ENCODE assay signal across 22 cellular contexts in genomic region chr2:207784898-207785297, GRCh38.
"Had no signal": no experiment of that assay in that cellular context is flagged by ENCODE, and none has a peak within 500 bp of the region (broad histone marks: within the 10 kb centered on the region; RNA-seq: fewer than 3 reads in every experiment).

No MANE protein-coding gene starts in this region.

- H3K27ac ChIP-seq: brain microvascular endothelial cell, ovary, psoas muscle, skin epidermis, upper lobe of right lung had no signal

- H3K4me1 ChIP-seq: psoas muscle, upper lobe of right lung had no signal

- DNase-seq: activated CD4-positive, alpha-beta T cell treated with anti-CD3 and anti-CD28 coated beads, Interleukin-2, amount 10 ng/mL, durations not matched to agents 7 days and 5 days; activated CD8-positive, alpha-beta memory T cell treated with anti-CD3 and anti-CD28 coated beads, Interleukin-2, amount 50 U/mL, for 4 hours; activated naive CD4-positive, alpha-beta T cell treated with anti-CD3 and anti-CD28 coated beads, Interleukin-2, amount 10 ng/mL, durations not matched to agents 7 days and 5 days; activated naive CD8-positive, alpha-beta T cell treated with anti-CD3 and anti-CD28 coated beads, Interleukin-2, amount 50 U/mL, for 24 hours; activated T-cell treated with anti-CD3 and anti-CD28 coated beads, Interleukin-2, amount 50 U/mL, for 4 hours; anterior cingulate cortex; brain microvascular endothelial cell; cerebellar nuclear complex; effector CD8-positive, alpha-beta T cell; naive thymus-derived CD8-positive, alpha-beta T cell; ovary; psoas muscle; right cardiac atrium; stimulated activated CD4-positive, alpha-beta T cell treated with anti-CD3 and anti-CD28 coated beads, Interleukin-15, amount 100 ng/mL, for 24 hours; stimulated activated CD4-positive, alpha-beta T cell treated with anti-CD3 and anti-CD28 coated beads, Interleukin-2, amount 100 ng/mL, for 48 hours; stimulated activated naive CD8-positive, alpha-beta T cell treated with anti-CD3 and anti-CD28 coated beads, Interleukin-15, amount 100 ng/mL, for 72 hours; upper lobe of right lung had no signal

- ATAC-seq: activated CD4-positive, CD25-positive, alpha-beta regulatory T cell treated with anti-CD3 and anti-CD28 coated beads, Interleukin-2, amount 50 U/mL, for 24 hours; activated naive CD8-positive, alpha-beta T cell treated with anti-CD3 and anti-CD28 coated beads, Interleukin-2, amount 50 U/mL, for 24 hours; activated T-cell treated with anti-CD3 and anti-CD28 coated beads, Interleukin-2, amount 50 U/mL, for 4 hours; left lobe of liver; naive thymus-derived CD8-positive, alpha-beta T cell; psoas muscle; right cardiac atrium; stimulated activated naive CD8-positive, alpha-beta T cell treated with anti-CD3 and anti-CD28 coated beads, Interleukin-15, amount 100 ng/mL, for 72 hours; upper lobe of right lung had no signal

- H3K9me3 ChIP-seq: ovary, psoas muscle, upper lobe of right lung had no signal

- FAIRE-seq: endothelial cell of umbilical vein, islet of Langerhans had no signal

- H3K27me3 ChIP-seq: brain microvascular endothelial cell, ovary, upper lobe of right lung had no signal

- H3K36me3 ChIP-seq: brain microvascular endothelial cell, ovary, upper lobe of right lung had no signal

- H3K4me3 ChIP-seq: ovary, psoas muscle, skin epidermis, upper lobe of right lung had no signal
